ENCODE assay signal across 20 cellular contexts in the genomic region with DNA sequence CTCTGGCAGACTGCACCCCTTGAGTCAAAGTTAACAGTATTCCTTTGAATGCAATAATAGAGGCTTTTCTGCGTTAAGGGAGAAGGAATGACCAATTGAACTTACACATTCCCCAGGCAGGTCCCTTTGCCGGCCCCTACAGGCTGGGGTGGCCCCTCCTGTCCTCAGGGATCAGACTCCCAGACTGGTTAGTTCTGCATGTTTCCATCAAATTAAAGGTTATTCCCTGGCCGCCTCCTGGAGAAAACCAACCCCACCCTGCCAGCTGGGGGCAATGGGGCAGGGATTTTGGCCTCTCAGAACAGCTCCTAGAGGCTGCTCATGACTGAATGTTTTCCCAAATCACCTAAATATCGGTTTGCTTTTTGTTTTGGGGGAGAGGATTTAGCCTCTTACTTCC.
"Had no signal": no experiment of that assay in that cellular context is flagged by ENCODE, and none has a peak within 500 bp of the region (broad histone marks: within the 10 kb centered on the region; RNA-seq: fewer than 3 reads in every experiment).

No MANE protein-coding gene starts in this region.

- H3K27me3 Mint-ChIP-seq: dendritic cell treated with granulocyte-macrophage colony-stimulating factor and Interleukin-4, amounts not matched to agents 40 ng/mL and 50 ng/mL, for 4 days; effector memory CD8-positive, alpha-beta T cell; naive thymus-derived CD4-positive, alpha-beta T cell; stimulated activated naive B cell treated with anti-CD40 and anti-IgM and Interleukin-4, amounts not matched to agents 10 μg/mL and 1 μg/mL and 100 μg/mL, for 72 hours; type B pancreatic cell had no signal

- H3K27ac Mint-ChIP-seq: dendritic cell treated with granulocyte-macrophage colony-stimulating factor and Interleukin-4, amounts not matched to agents 40 ng/mL and 50 ng/mL, for 4 days; immature natural killer cell; type B pancreatic cell had no signal

- FAIRE-seq: keratinocyte had no signal

- H3K4me1 ChIP-seq: esophagus squamous epithelium, psoas muscle, sigmoid colon, uterus had no signal

- H3K9me3 ChIP-seq: esophagus squamous epithelium, left ventricle myocardium inferior, neutrophil, psoas muscle, sigmoid colon, uterus had no signal

- H3K4me3 ChIP-seq: esophagus squamous epithelium, left ventricle myocardium inferior, lung, psoas muscle, sigmoid colon, skin epidermis, uterus had no signal

- ATAC-seq: effector memory CD8-positive, alpha-beta T cell; naive thymus-derived CD4-positive, alpha-beta T cell; psoas muscle; stimulated activated naive B cell treated with anti-CD40 and anti-IgM and Interleukin-4, amounts not matched to agents 10 μg/mL and 1 μg/mL and 100 μg/mL, for 72 hours had no signal

- H3K4me3 Mint-ChIP-seq: dendritic cell treated with granulocyte-macrophage colony-stimulating factor and Interleukin-4, amounts not matched to agents 40 ng/mL and 50 ng/mL, for 4 days; effector memory CD8-positive, alpha-beta T cell; immature natural killer cell; naive thymus-derived CD4-positive, alpha-beta T cell; stimulated activated naive B cell treated with anti-CD40 and anti-IgM and Interleukin-4, amounts not matched to agents 10 μg/mL and 1 μg/mL and 100 μg/mL, for 72 hours; type B pancreatic cell had no signal

- H3K27ac ChIP-seq: esophagus squamous epithelium, left ventricle myocardium inferior, neutrophil, psoas muscle, sigmoid colon, skin epidermis, uterus had no signal

- H3K36me3 ChIP-seq: uterus had no signal

- H3K27me3 ChIP-seq: esophagus squamous epithelium, neutrophil, sigmoid colon, uterus had no signal

- DNase-seq: effector memory CD8-positive, alpha-beta T cell; esophagus squamous epithelium; foreskin fibroblast; immature natural killer cell; left ventricle myocardium inferior; mesenchymal stem cell; naive thymus-derived CD4-positive, alpha-beta T cell; psoas muscle; retina; sigmoid colon; stimulated activated CD4-positive, alpha-beta T cell treated with anti-CD3 and anti-CD28 coated beads, Interleukin-2, amount 100 ng/mL, for 24 hours; stimulated activated CD4-positive, alpha-beta T cell treated with anti-CD3 and anti-CD28 coated beads, Interleukin-4, amount 100 ng/mL, for 4 hours; stimulated activated naive B cell treated with anti-CD40 and anti-IgM and Interleukin-4, amounts not matched to agents 10 μg/mL and 1 μg/mL and 100 μg/mL, for 72 hours; uterus had no signal
